In the genomic region with DNA sequence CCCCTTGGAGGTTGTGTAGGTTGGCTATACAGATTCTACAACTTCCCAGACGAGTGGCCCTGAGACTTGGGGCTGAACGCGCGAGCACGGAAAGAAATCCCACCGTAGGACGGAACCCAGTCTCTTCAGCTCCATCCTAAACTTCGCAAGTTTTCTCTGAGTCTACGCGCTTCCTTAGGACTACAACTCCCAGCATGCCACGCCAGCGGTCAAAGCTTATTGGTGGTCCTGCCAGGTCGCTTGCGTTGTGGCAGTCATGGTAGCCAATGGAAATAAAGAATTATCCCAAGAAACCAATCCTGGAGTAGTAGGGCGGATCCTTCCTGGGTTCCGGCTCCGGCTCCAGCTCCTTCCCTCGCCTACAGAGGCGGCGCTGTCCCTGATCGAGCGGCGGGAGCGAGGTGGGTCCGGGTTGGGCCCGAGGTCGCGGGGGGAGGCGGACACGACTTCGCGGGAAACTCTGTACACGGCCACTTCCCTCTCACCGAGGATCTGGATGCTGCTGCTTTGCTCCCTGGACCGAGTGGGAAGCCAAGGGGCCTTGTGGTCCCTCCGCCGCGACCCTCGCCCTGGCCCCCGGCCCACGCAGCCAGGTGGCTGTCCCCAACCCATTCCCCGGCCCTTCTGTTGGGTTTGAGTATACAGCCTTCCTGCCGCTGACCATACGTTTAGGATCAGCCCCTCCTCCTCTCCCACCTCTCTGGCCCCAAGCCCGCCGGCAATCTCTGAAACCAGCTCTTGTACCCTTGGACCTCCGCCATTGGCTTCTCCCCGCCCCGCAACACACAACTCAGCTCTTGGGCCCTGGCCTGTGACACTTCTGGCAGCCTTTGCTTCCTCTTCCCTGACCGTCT, we compare ENCODE assay signal across 1 cellular context.
TF ChIP-seq lines count a peak whose summit lies in the region.

A gene with protein sequence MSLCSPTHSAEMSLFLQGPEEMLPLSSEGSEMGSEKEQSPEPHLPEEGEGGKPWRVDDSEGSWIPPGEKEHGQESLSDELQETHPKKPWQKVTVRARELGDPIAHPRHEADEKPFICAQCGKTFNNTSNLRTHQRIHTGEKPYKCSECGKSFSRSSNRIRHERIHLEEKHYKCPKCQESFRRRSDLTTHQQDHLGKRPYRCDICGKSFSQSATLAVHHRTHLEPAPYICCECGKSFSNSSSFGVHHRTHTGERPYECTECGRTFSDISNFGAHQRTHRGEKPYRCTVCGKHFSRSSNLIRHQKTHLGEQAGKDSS (plus strand): TSS at position 357 of the 854 bp plus-strand sequence. CDS start 3,046 bp downstream, outside the sequence.

TF ChIP-seq in HepG2, 621 proteins besides CTCF, POLR2A, EP300 and RAD21 (continued from another document):
- TF ChIP-seq, protein P1, sequence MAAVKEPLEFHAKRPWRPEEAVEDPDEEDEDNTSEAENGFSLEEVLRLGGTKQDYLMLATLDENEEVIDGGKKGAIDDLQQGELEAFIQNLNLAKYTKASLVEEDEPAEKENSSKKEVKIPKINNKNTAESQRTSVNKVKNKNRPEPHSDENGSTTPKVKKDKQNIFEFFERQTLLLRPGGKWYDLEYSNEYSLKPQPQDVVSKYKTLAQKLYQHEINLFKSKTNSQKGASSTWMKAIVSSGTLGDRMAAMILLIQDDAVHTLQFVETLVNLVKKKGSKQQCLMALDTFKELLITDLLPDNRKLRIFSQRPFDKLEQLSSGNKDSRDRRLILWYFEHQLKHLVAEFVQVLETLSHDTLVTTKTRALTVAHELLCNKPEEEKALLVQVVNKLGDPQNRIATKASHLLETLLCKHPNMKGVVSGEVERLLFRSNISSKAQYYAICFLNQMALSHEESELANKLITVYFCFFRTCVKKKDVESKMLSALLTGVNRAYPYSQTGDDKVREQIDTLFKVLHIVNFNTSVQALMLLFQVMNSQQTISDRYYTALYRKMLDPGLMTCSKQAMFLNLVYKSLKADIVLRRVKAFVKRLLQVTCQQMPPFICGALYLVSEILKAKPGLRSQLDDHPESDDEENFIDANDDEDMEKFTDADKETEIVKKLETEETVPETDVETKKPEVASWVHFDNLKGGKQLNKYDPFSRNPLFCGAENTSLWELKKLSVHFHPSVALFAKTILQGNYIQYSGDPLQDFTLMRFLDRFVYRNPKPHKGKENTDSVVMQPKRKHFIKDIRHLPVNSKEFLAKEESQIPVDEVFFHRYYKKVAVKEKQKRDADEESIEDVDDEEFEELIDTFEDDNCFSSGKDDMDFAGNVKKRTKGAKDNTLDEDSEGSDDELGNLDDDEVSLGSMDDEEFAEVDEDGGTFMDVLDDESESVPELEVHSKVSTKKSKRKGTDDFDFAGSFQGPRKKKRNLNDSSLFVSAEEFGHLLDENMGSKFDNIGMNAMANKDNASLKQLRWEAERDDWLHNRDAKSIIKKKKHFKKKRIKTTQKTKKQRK (IDR thresholded peaks at IDR 0.05; ENCODE audit: low read length) = peak; percentile 66
- TF ChIP-seq CREM (IDR thresholded peaks at IDR 0.05) (peak; percentile 86), CREM (CRISPR knock-in tag; IDR thresholded peaks at IDR 0.05) (no peak), MIXL1 (CRISPR knock-in tag; IDR thresholded peaks at IDR 0.05) (0 out of 2 replicates have a peak, but pooled peaks have one; percentile 27), ZNF737 (CRISPR knock-in tag; IDR thresholded peaks at IDR 0.05; ENCODE audit: borderline replicate concordance) (no peak), IRF2 (CRISPR knock-in tag; IDR thresholded peaks at IDR 0.05) (peak; percentile 53; the same call in 1 of the 2 replicates), TARDBP (CRISPR knock-in tag; IDR thresholded peaks at IDR 0.05) (peak; percentile 35; the same call in 1 of the 2 replicates), DNMT3B (CRISPR knock-in tag; conservative IDR thresholded peaks at IDR 0.05) (0 out of 2 replicates have a peak, but pooled peaks have one; percentile 31), ZNF772 (CRISPR knock-in tag; IDR thresholded peaks at IDR 0.05) (peak; percentile 55; the same call in 1 of the 2 replicates), ZSCAN21 (CRISPR knock-in tag; IDR thresholded peaks at IDR 0.05; ENCODE audit: borderline replicate concordance) (peak; percentile 79; the same call in 1 of the 2 replicates), KLF11 (CRISPR knock-in tag; IDR thresholded peaks at IDR 0.05) (no peak), MXI1 (IDR thresholded peaks at IDR 0.05; ENCODE audit: borderline replicate concordance, low read depth, low read length) (peak; percentile 54; the same call in 1 of the 3 replicates), RBFOX2 (IDR thresholded peaks at IDR 0.05; ENCODE audit: low read depth, low read length) (peak; percentile 88), ZSCAN30 (CRISPR knock-in tag; IDR thresholded peaks at IDR 0.05) (no peak), ZNF773 (CRISPR knock-in tag; IDR thresholded peaks at IDR 0.05; ENCODE audit: borderline replicate concordance) (peak; percentile 42; the same call in 1 of the 2 replicates), ZNF263 (CRISPR knock-in tag; IDR thresholded peaks at IDR 0.05) (0 out of 2 replicates have a peak, but pooled peaks have one; percentile 38), ZNF570 (CRISPR knock-in tag; IDR thresholded peaks at IDR 0.05; ENCODE audit: borderline replicate concordance) (0 out of 2 replicates have a peak, but pooled peaks have one; percentile 37), ZNF549 (CRISPR knock-in tag; IDR thresholded peaks at IDR 0.05) (no peak), ZNF558 (CRISPR knock-in tag; IDR thresholded peaks at IDR 0.05; ENCODE audit: borderline replicate concordance) (peak; percentile 73; the same call in 1 of the 2 replicates), PHF21A (CRISPR knock-in tag; IDR thresholded peaks at IDR 0.05) (no peak; the same call in 1 of the 2 replicates), ZMYM4 (CRISPR knock-in tag; IDR thresholded peaks at IDR 0.05) (no peak), ZNF546 (CRISPR knock-in tag; conservative IDR thresholded peaks at IDR 0.05) (0 out of 2 replicates have a peak, but pooled peaks have one; percentile 55), ZNF776 (CRISPR knock-in tag; IDR thresholded peaks at IDR 0.05) (peak; percentile 8; the same call in 1 of the 2 replicates)
- TF ChIP-seq, protein P2, sequence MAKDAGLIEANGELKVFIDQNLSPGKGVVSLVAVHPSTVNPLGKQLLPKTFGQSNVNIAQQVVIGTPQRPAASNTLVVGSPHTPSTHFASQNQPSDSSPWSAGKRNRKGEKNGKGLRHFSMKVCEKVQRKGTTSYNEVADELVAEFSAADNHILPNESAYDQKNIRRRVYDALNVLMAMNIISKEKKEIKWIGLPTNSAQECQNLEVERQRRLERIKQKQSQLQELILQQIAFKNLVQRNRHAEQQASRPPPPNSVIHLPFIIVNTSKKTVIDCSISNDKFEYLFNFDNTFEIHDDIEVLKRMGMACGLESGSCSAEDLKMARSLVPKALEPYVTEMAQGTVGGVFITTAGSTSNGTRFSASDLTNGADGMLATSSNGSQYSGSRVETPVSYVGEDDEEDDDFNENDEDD (CRISPR knock-in tag; IDR thresholded peaks at IDR 0.05; ENCODE audit: borderline replicate concordance) = peak; percentile 72; the same call in 1 of the 2 replicates
- TF ChIP-seq, protein P3, sequence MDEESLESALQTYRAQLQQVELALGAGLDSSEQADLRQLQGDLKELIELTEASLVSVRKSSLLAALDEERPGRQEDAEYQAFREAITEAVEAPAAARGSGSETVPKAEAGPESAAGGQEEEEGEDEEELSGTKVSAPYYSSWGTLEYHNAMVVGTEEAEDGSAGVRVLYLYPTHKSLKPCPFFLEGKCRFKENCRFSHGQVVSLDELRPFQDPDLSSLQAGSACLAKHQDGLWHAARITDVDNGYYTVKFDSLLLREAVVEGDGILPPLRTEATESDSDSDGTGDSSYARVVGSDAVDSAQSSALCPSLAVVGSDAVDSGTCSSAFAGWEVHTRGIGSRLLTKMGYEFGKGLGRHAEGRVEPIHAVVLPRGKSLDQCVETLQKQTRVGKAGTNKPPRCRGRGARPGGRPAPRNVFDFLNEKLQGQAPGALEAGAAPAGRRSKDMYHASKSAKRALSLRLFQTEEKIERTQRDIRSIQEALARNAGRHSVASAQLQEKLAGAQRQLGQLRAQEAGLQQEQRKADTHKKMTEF (CRISPR knock-in tag; IDR thresholded peaks at IDR 0.05) = peak; percentile 63
- TF ChIP-seq, protein P4, sequence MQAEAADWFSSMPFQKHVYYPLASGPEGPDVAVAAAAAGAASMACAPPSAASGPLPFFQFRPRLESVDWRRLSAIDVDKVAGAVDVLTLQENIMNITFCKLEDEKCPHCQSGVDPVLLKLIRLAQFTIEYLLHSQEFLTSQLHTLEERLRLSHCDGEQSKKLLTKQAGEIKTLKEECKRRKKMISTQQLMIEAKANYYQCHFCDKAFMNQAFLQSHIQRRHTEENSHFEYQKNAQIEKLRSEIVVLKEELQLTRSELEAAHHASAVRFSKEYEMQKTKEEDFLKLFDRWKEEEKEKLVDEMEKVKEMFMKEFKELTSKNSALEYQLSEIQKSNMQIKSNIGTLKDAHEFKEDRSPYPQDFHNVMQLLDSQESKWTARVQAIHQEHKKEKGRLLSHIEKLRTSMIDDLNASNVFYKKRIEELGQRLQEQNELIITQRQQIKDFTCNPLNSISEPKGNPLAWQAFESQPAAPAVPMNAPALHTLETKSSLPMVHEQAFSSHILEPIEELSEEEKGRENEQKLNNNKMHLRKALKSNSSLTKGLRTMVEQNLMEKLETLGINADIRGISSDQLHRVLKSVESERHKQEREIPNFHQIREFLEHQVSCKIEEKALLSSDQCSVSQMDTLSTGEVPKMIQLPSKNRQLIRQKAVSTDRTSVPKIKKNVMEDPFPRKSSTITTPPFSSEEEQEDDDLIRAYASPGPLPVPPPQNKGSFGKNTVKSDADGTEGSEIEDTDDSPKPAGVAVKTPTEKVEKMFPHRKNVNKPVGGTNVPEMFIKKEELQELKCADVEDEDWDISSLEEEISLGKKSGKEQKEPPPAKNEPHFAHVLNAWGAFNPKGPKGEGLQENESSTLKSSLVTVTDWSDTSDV (CRISPR knock-in tag; IDR thresholded peaks at IDR 0.05) = 0 out of 2 replicates have a peak, but pooled peaks have one; percentile 63
- TF ChIP-seq, protein P5, sequence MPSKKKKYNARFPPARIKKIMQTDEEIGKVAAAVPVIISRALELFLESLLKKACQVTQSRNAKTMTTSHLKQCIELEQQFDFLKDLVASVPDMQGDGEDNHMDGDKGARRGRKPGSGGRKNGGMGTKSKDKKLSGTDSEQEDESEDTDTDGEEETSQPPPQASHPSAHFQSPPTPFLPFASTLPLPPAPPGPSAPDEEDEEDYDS (CRISPR knock-in tag; IDR thresholded peaks at IDR 0.05) = peak; percentile 50; the same call in 1 of the 2 replicates
- TF ChIP-seq, protein P6, sequence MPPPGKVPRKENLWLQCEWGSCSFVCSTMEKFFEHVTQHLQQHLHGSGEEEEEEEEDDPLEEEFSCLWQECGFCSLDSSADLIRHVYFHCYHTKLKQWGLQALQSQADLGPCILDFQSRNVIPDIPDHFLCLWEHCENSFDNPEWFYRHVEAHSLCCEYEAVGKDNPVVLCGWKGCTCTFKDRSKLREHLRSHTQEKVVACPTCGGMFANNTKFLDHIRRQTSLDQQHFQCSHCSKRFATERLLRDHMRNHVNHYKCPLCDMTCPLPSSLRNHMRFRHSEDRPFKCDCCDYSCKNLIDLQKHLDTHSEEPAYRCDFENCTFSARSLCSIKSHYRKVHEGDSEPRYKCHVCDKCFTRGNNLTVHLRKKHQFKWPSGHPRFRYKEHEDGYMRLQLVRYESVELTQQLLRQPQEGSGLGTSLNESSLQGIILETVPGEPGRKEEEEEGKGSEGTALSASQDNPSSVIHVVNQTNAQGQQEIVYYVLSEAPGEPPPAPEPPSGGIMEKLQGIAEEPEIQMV (CRISPR knock-in tag; IDR thresholded peaks at IDR 0.05; ENCODE audit: low read depth) = 0 out of 2 replicates have a peak, but pooled peaks have one; percentile 11
- TF ChIP-seq, protein P7, sequence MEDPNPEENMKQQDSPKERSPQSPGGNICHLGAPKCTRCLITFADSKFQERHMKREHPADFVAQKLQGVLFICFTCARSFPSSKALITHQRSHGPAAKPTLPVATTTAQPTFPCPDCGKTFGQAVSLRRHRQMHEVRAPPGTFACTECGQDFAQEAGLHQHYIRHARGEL (CRISPR knock-in tag; IDR thresholded peaks at IDR 0.05) = no peak
